24 cellular contexts compared by ENCODE assay signal in the genomic region with DNA sequence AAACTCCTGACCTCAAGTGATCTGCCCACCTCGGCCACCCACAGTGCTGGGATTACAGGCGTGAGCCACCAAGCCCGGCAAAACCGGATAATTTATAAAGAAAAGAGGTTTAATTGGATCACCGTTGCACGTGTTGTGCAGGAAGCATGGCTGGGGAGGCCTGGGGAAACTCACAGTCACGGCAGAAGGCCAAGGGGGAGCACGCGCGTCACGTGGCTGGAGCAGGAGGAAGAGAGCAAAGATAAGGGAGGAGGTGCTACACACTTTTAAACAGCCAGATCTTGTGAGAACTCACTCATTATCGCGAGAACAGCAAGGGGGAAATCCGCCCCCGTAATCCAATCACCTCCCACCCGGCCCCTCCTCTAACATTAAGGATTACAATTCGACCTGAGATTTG.
"Had no signal": no experiment of that assay in that cellular context is flagged by ENCODE, and none has a peak within 500 bp of the region (broad histone marks: within the 10 kb centered on the region; RNA-seq: fewer than 3 reads in every experiment).

No MANE protein-coding gene starts in this region.

- H3K36me3 Mint-ChIP-seq: activated CD8-positive, alpha-beta memory T cell treated with anti-CD3 and anti-CD28 coated beads, Interleukin-2, amount 10 ng/mL, durations not matched to agents 7 days and 5 days; activated naive CD8-positive, alpha-beta T cell; brain had no signal

- H3K9me3 ChIP-seq: SJSA1 had no signal

- H3K27ac Mint-ChIP-seq: activated CD8-positive, alpha-beta memory T cell treated with anti-CD3 and anti-CD28 coated beads, Interleukin-2, amount 10 ng/mL, durations not matched to agents 7 days and 5 days; activated naive CD8-positive, alpha-beta T cell; activated T-cell treated with anti-CD3 and anti-CD28 coated beads, Interleukin-2, amount 50 U/mL, for 24 hours; activated T-helper 1 cell treated with anti-CD3 and anti-CD28 coated beads, Interleukin-12 subunit alpha, Interleukin-12 subunit beta, Interleukin-2, Interleukin-4 antibody, amounts not matched to agents 30 ng/mL and 10 ng/mL and 1 ng/mL, durations not matched to agents 14 hours and 24 hours and 36 hours; brain; T-helper 17 cell had no signal

- DNase-seq: activated CD4-positive, alpha-beta T cell treated with anti-CD3 and anti-CD28 coated beads for 4 hours; activated CD4-positive, alpha-beta T cell treated with anti-CD3 and anti-CD28 coated beads, Interleukin-2, amount 50 U/mL, for 48 hours; activated CD8-positive, alpha-beta memory T cell treated with anti-CD3 and anti-CD28 coated beads, Interleukin-2, amount 10 ng/mL, durations not matched to agents 7 days and 5 days; activated effector memory CD4-positive, alpha-beta T cell treated with Interleukin-2 at 50 U/mL for 16 hours; activated naive CD4-positive, alpha-beta T cell; activated T-cell treated with anti-CD3 and anti-CD28 coated beads, Interleukin-2, amount 50 U/mL, for 24 hours; amygdala; KG1; NCI-H1048; NCI-H1417; NCI-H1930; NCI-H2171; NCI-H226; NCI-H526; PC-3; SHP77; T-helper 17 cell; T1000; WERI-Rb-1 had no signal

- H3K27me3 ChIP-seq: cardiac muscle cell, SJSA1 had no signal

- H3K4me1 Mint-ChIP-seq: activated CD8-positive, alpha-beta memory T cell treated with anti-CD3 and anti-CD28 coated beads, Interleukin-2, amount 10 ng/mL, durations not matched to agents 7 days and 5 days; T-helper 17 cell had no signal

- H3K27me3 Mint-ChIP-seq: activated CD8-positive, alpha-beta memory T cell treated with anti-CD3 and anti-CD28 coated beads, Interleukin-2, amount 10 ng/mL, durations not matched to agents 7 days and 5 days; activated naive CD8-positive, alpha-beta T cell; activated T-cell treated with anti-CD3 and anti-CD28 coated beads, Interleukin-2, amount 50 U/mL, for 24 hours; T-helper 17 cell had no signal

- H3K4me3 ChIP-seq: cardiac muscle cell, SJSA1 had no signal

- H3K27ac ChIP-seq: cardiac muscle cell, SJSA1, WERI-Rb-1 had no signal

- H3K36me3 ChIP-seq: cardiac muscle cell, SJSA1, WERI-Rb-1 had no signal

- H3K4me3 Mint-ChIP-seq: activated CD8-positive, alpha-beta memory T cell treated with anti-CD3 and anti-CD28 coated beads, Interleukin-2, amount 10 ng/mL, durations not matched to agents 7 days and 5 days; activated naive CD8-positive, alpha-beta T cell; activated T-cell treated with anti-CD3 and anti-CD28 coated beads, Interleukin-2, amount 50 U/mL, for 24 hours; activated T-helper 1 cell treated with anti-CD3 and anti-CD28 coated beads, Interleukin-12 subunit alpha, Interleukin-12 subunit beta, Interleukin-2, Interleukin-4 antibody, amounts not matched to agents 30 ng/mL and 10 ng/mL and 1 ng/mL, durations not matched to agents 14 hours and 24 hours and 36 hours; brain; T-helper 17 cell had no signal
